ENCODE assay signal across 8 cellular contexts in genomic region chr9:121686930-121687541, GRCh38. TPM values are rescaled to one million over a fixed set of nuclear protein-coding genes. Genes with fewer than 3 reads are reported as not detected.
DNase-seq lines count a peak whose midpoint lies in the region; ATAC-seq and TF ChIP-seq lines count a peak whose summit lies in the region.

No MANE protein-coding gene starts in this region.

- no peaks in the 10 kb centered on the region for H3K79me2 ChIP-seq in PC-3 (ENCODE audit: low read length)

- peak; percentile 91 for TF ChIP-seq CTCF in A673 (conservative IDR thresholded peaks at IDR 0.05; ENCODE audit: low read depth, low read length)
- TF ChIP-seq CTCF in GM12865 (IDR thresholded peaks at IDR 0.05; ENCODE audit: insufficient read depth, low read depth, low read length, missing control alignments) = peak; percentile 89
- TF ChIP-seq CTCF in PC-3 (conservative IDR thresholded peaks at IDR 0.05; ENCODE audit: low read depth, low read length) = peak; percentile 82

- CTCF ChIA-PET in A673 (lab: Charles Lee) (interaction anchor here (0.6 kb wide), 1 partner anchor 137 kb away, joined by 3 read pairs; no protein-coding TSS in a partner anchor), PC-3 (lab: Charles Lee) (interaction anchor here (0.5 to 0.6 kb wide), 2 partner anchors 141 to 157 kb away, joined by 3 to 4 read pairs; no protein-coding TSS in a partner anchor)

- H3K27ac ChIP-seq in A673 (ENCODE audit: low read depth, low read length, poor library complexity, severe bottlenecking) (no peak overlapping the region), PC-3 (ENCODE audit: low read length) (no peak overlapping the region)

- H3K4me3 ChIP-seq in A673 (ENCODE audit: low read depth, low read length, poor library complexity, severe bottlenecking) (no peak overlapping the region), GM12865 (ENCODE audit: low read depth, low read length) (no peak overlapping the region), PC-3 (ENCODE audit: low read length) (no peak overlapping the region)

- peak; percentile 58 for ATAC-seq in HG03521 (IDR thresholded peaks at IDR 0.05; ENCODE audit: unreplicated experiment)
- peak; percentile 78 for ATAC-seq in PC-3
- no peak for ATAC-seq in HG03045 (IDR thresholded peaks at IDR 0.05; ENCODE audit: unreplicated experiment)

- peak overlapping the region; percentile 41 for H3K4me2 ChIP-seq in PC-3 (ENCODE audit: low read length)

- BruUV-seq in A673 (replicated peaks; lab: Mats Ljungman, UMichigan) (no TSS peak), PC-3 (replicated peaks; lab: Mats Ljungman, UMichigan) (no TSS peak)

- H3K36me3 ChIP-seq in A673 (ENCODE audit: insufficient read depth, low read length, poor library complexity, severe bottlenecking) = no peaks in the 10 kb centered on the region
- no peaks in the 10 kb centered on the region for H3K36me3 ChIP-seq in PC-3 (ENCODE audit: low read depth, low read length)

- H2AFZ ChIP-seq in PC-3 (ENCODE audit: low read length) = no peak overlapping the region

- no peaks in the 10 kb centered on the region for H3K4me1 ChIP-seq in A673 (ENCODE audit: insufficient read depth, low read length, poor library complexity, severe bottlenecking)
- peaks cover 12% of the 10 kb centered on the region for H3K4me1 ChIP-seq in PC-3 (ENCODE audit: insufficient read depth, low read length)

- H3K9me3 ChIP-seq in A673 (ENCODE audit: low read depth, low read length, poor library complexity, severe bottlenecking) = no peaks in the 10 kb centered on the region
- no peaks in the 10 kb centered on the region for H3K9me3 ChIP-seq in PC-3 (ENCODE audit: low read length)

- peak; percentile 73 for DNase-seq in A673 (ENCODE audit: low spot score)
- peak; percentile 77 for DNase-seq in GM12865 (ENCODE audit: low read depth)
- DNase-seq in PC-3 = peak; percentile 71
- DNase-seq in activated naive CD4-positive, alpha-beta T cell treated with anti-CD3 and anti-CD28 coated beads, Interleukin-2, amount 50 U/mL, for 16 hours = peak; percentile 29
- DNase-seq in head of caudate nucleus = peak in 41 of 42 donors; percentile 72 to 94 (median 86)
- DNase-seq in pons (ENCODE audit: low spot score) = peak; percentile 58

- intact Hi-C loops in A673 (cut with micrococcal nuclease; ENCODE audit: unreplicated experiment) (loop anchor here (1.0 kb wide), 1 partner anchor 306 kb away; no protein-coding TSS in a partner anchor), PC-3 (cut with micrococcal nuclease) (loop anchor here (2.0 kb wide), 1 partner anchor 306 kb away; no protein-coding TSS in a partner anchor), head of caudate nucleus (cut with DNase I) (loop anchor here (2.0 to 10.0 kb wide), 2 partner anchors 142 to 306 kb away; no protein-coding TSS in a partner anchor)

- POLR2A ChIA-PET in A673 (lab: Charles Lee; ENCODE audit: low non-redundant PET) = no interaction called here
- POLR2A ChIA-PET in PC-3 (lab: Charles Lee; ENCODE audit: unreplicated experiment) = no interaction called here

- H3F3A ChIP-seq in PC-3 (ENCODE audit: low read length, unreplicated experiment) = no peaks in the 10 kb centered on the region

- H3K9ac ChIP-seq in PC-3 (ENCODE audit: low read length) = no peak overlapping the region

- no peaks in the 10 kb centered on the region for H3K27me3 ChIP-seq in A673 (replicated peaks; ENCODE audit: insufficient read depth, low read depth, low read length, poor library complexity)
- H3K27me3 ChIP-seq in PC-3 (ENCODE audit: low read length) = no peaks in the 10 kb centered on the region

- no peaks in the 10 kb centered on the region for H3K9me2 ChIP-seq in PC-3 (replicated peaks; ENCODE audit: low read length)

- H4K20me1 ChIP-seq in PC-3 (ENCODE audit: low read length) = no peaks in the 10 kb centered on the region

RNA-seq across cellular contexts. Expression of gene DAB2IP, which starts 35.6 kb away (rescaled TPM):
- total RNA-seq in A673 (2021) (34.5 and 44.5 TPM in 2 replicates), PC-3 (2014; rRNA removed) (15.2 and 17.6 TPM in 2 replicates)

Comparison
In these comparisons a context has a peak if more than half of its experiments do, and no peak if none do; other contexts are left out.
1. DNase-seq: peak in every context shown above with its lines; median percentile 86 in head of caudate nucleus; 77 in GM12865; 73 in A673; 71 in PC-3; 58 in pons; 29 in activated naive CD4-positive, alpha-beta T cell treated with anti-CD3 and anti-CD28 coated beads, Interleukin-2, amount 50 U/mL, for 16 hours.